ENCODE assay signal across 15 cellular contexts in the genomic region with DNA sequence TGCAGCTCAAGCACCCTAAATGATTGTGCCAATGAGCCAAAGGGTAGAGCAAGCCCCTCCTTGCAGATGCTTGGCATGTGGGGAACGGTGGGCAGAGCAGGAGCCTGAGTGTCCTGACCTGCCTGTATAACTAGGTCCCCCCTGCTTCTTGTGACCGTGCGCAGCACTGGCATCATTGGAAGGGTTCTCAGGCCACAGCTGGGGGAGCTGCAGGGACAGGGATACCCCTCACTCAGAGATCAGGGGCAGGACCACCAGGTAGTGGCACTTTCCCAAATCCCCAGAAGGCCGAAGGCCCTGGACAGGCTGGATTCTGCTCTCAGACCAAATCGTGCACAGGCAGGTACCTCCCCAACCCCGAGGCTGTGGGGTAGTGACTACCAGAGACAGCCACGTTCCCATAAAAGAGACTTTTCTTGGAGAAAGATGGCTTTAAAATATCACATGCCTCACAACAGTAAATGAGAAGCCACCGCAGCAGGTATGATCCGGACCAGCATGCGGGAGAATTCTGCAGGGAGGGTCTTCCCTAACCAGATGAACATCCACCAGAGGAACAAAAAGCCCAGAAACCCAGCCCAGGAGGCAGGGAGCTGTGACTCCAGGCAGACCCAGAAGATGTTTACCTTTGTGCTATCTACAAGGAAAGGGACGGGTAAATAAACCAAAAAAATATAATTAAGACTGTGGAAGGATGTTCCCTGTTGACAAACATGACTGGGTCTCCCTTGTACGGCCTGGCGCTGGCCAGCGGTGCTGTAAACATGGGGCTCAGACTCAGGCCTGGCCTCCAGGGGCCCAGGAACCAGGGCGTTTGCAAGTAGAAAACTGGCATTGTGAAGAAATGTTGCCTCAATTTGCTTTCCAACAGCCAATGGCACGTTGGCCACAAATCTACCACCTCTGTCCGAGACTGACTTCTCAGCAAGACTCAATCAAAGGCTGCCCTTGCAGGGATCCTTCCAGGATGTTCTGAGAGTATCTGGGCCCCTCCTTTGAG.
DNase-seq lines count a peak whose midpoint lies in the region; ATAC-seq and TF ChIP-seq lines count a peak whose summit lies in the region.
"Had no signal": no experiment of that assay in that cellular context is flagged by ENCODE, and none has a peak within 500 bp of the region (broad histone marks: within the 10 kb centered on the region; RNA-seq: fewer than 3 reads in every experiment).

No MANE protein-coding gene starts in this region.

- H3K27me3 Mint-ChIP-seq in H9 (ENCODE audit: low read depth) = no peaks in the 10 kb centered on the region
- H3K27me3 Mint-ChIP-seq in brain = peaks cover 4% of the 10 kb centered on the region
- no peaks in the 10 kb centered on the region for H3K27me3 Mint-ChIP-seq in mesothelial cell of epicardium (ENCODE audit: low read depth)
- H3K27me3 Mint-ChIP-seq in activated naive CD4-positive, alpha-beta T cell treated with anti-CD3 and anti-CD28 coated beads for 36 hours (ENCODE audit: low read depth) = no peaks in the 10 kb centered on the region

- no peak overlapping the region for H3K14ac ChIP-seq in H9 (ENCODE audit: insufficient read depth, low read length)

- H3K23me2 ChIP-seq in H9 (ENCODE audit: insufficient read length, low read depth, low read length, poor library complexity, severe bottlenecking) = no peaks in the 10 kb centered on the region

- H3T11ph ChIP-seq in H9 (ENCODE audit: low read length) = no peak overlapping the region

- H3K27ac ChIP-seq in H9 (ENCODE audit: insufficient read length, low read depth, low read length) (no peak overlapping the region), suprapubic skin (peak overlapping the region; percentile 36)
- H3K27ac ChIP-seq: KMS-11 had no signal

- H2AFZ ChIP-seq in H9 (ENCODE audit: low read length) = no peak overlapping the region
- H2AFZ ChIP-seq: GM23338 had no signal

- H3K56ac ChIP-seq in H9 (ENCODE audit: insufficient read length, low read depth, low read length) = no peak overlapping the region

- no peak overlapping the region for H3K4ac ChIP-seq in H9 (ENCODE audit: low read depth, low read length)

- no peak for ATAC-seq in HG03280 (IDR thresholded peaks at IDR 0.05; ENCODE audit: unreplicated experiment)

- no peaks in the 10 kb centered on the region for H3K79me1 ChIP-seq in H9 (ENCODE audit: insufficient read depth, low read depth, low read length, poor library complexity, severe bottlenecking)

- CTCF ChIA-PET in activated naive CD4-positive, alpha-beta T cell treated with anti-CD3 and anti-CD28 coated beads for 36 hours (lab: Charles Lee) = no interaction called here

- H3K4me1 Mint-ChIP-seq in H9 (peaks cover 7 to 14% of the 10 kb centered on the region in 2 experiments), brain (peaks cover 43% of the 10 kb centered on the region), mesothelial cell of epicardium (peaks cover 17% of the 10 kb centered on the region)
- H3K4me1 Mint-ChIP-seq in activated naive CD4-positive, alpha-beta T cell treated with anti-CD3 and anti-CD28 coated beads for 36 hours (ENCODE audit: low read depth) = peaks cover 1% of the 10 kb centered on the region

- DNase-seq in H9 (no peak), mesothelial cell of epicardium (ENCODE audit: low spot score in 2 of 2, unreplicated experiment in 2 of 2) (no peak), suprapubic skin (ENCODE audit: low spot score in 2 of 2) (peak in 1 of 2 donors; percentile 63), SW 1271 (lab: John Stamatoyannopoulos, UW) (no peak), T-helper 1 cell (no peak)
- no peak for DNase-seq in activated naive CD4-positive, alpha-beta T cell treated with anti-CD3 and anti-CD28 coated beads for 36 hours
- DNase-seq: CD4-positive, CD25-positive, alpha-beta regulatory T cell; DMS79 treated with DMSO at 0.1 percent for 48 hours; NCI-H1105 treated with DMSO at 0.1 percent for 48 hours; NCI-H187 treated with DMSO at 0.1 percent for 48 hours; NCI-H774 had no signal

- H3K4me1 ChIP-seq in H9 (ENCODE audit: insufficient read depth, low read length) (no peaks in the 10 kb centered on the region), suprapubic skin (peaks cover 13% of the 10 kb centered on the region)

- no peaks in the 10 kb centered on the region for H3K79me2 ChIP-seq in H9 (ENCODE audit: insufficient read depth, low read length)

- H3K9me3 ChIP-seq in H9 (ENCODE audit: control insufficient read depth, low read depth, low read length) (no peaks in the 10 kb centered on the region), suprapubic skin (no peaks in the 10 kb centered on the region)

- H3K9me3 Mint-ChIP-seq in H9 (no peaks in the 10 kb centered on the region; a peak in 1 of 5 replicates), brain (peaks cover 0 to 13% (median 5%) of the 10 kb centered on the region in 5 experiments), mesothelial cell of epicardium (peaks cover 4% of the 10 kb centered on the region)
- no peaks in the 10 kb centered on the region for H3K9me3 Mint-ChIP-seq in activated naive CD4-positive, alpha-beta T cell treated with anti-CD3 and anti-CD28 coated beads for 36 hours
- H3K9me3 Mint-ChIP-seq: CD4-positive, CD25-positive, alpha-beta regulatory T cell; GM23338 had no signal

- H3K27me3 ChIP-seq in H9 (ENCODE audit: insufficient read depth, low read length) (no peaks in the 10 kb centered on the region), suprapubic skin (no peaks in the 10 kb centered on the region)

- TF ChIP-seq CTCF in H9 (conservative IDR thresholded peaks at IDR 0.05) = no peak
- TF ChIP-seq CTCF in brain (conservative IDR thresholded peaks at IDR 0.05) = no peak
- no peak for TF ChIP-seq CTCF in mesothelial cell of epicardium (IDR thresholded peaks at IDR 0.05; ENCODE audit: unreplicated experiment)
- TF ChIP-seq CTCF in suprapubic skin (IDR thresholded peaks at IDR 0.05) = no peak

- H4K20me1 ChIP-seq in H9 (ENCODE audit: control insufficient read depth, insufficient read depth, insufficient read length) = no peaks in the 10 kb centered on the region

- intact Hi-C loops in activated naive CD4-positive, alpha-beta T cell treated with anti-CD3 and anti-CD28 coated beads for 36 hours (cut with micrococcal nuclease) = no loop called here

- no peak overlapping the region for H3K9ac ChIP-seq in H9 (ENCODE audit: extremely low read depth, insufficient read length, low read length)
- H3K9ac ChIP-seq: KMS-11 had no signal

- H4K91ac ChIP-seq in H9 (ENCODE audit: insufficient read length, low read depth, low read length) = no peak overlapping the region

- H2AK5ac ChIP-seq in H9 (ENCODE audit: insufficient read length, low read length) = no peak overlapping the region

- no peak overlapping the region for H2BK5ac ChIP-seq in H9 (ENCODE audit: insufficient read length, low read length)

- H3K4me3 Mint-ChIP-seq in H9 (no peak overlapping the region), brain (no peak overlapping the region), mesothelial cell of epicardium (no peak overlapping the region)
- no peak overlapping the region for H3K4me3 Mint-ChIP-seq in activated naive CD4-positive, alpha-beta T cell treated with anti-CD3 and anti-CD28 coated beads for 36 hours
- H3K4me3 Mint-ChIP-seq: CD4-positive, CD25-positive, alpha-beta regulatory T cell; GM23338 had no signal

- H3K23ac ChIP-seq in H9 (ENCODE audit: insufficient read length, low read depth, low read length) = no peak overlapping the region

- H3K4me3 ChIP-seq in suprapubic skin = no peak overlapping the region
- H3K4me3 ChIP-seq: GM23338 had no signal

- H3K27ac Mint-ChIP-seq in H9 = peak overlapping the region in 2 of 3 experiments; percentile 53 to 61; a peak in 2 of 7 replicates
- peak overlapping the region in 3 of 5 experiments; percentile 51 to 71 (median 62) for H3K27ac Mint-ChIP-seq in brain
- peak overlapping the region; percentile 89 for H3K27ac Mint-ChIP-seq in mesothelial cell of epicardium
- H3K27ac Mint-ChIP-seq in activated naive CD4-positive, alpha-beta T cell treated with anti-CD3 and anti-CD28 coated beads for 36 hours = no peak overlapping the region
- H3K27ac Mint-ChIP-seq: CD4-positive, CD25-positive, alpha-beta regulatory T cell; GM23338 had no signal

- no peak overlapping the region for H4K8ac ChIP-seq in H9 (replicated peaks; ENCODE audit: insufficient read length, low read depth, low read length)

- no CpG with 5 or more reads among the region's 17 CpGs for WGBS in H9 (ENCODE audit: extremely low coverage, insufficient read length, low lambda C conversion rate)
- 84% methylated on average over 15 of the region's 17 CpGs for WGBS in suprapubic skin

- no peak overlapping the region for H2BK20ac ChIP-seq in H9 (ENCODE audit: low read depth, low read length, poor library complexity, severe bottlenecking)

- H3K4me2 ChIP-seq in H9 (ENCODE audit: insufficient read depth, insufficient read length, low read length) = no peak overlapping the region
- H3K4me2 ChIP-seq: GM23338, KMS-11 had no signal

- TF ChIP-seq POLR2A in suprapubic skin (IDR thresholded peaks at IDR 0.05) = no peak

- H2BK15ac ChIP-seq in H9 (ENCODE audit: low read depth, low read length) = no peak overlapping the region

- H3K36me3 ChIP-seq in suprapubic skin = peaks cover 6% of the 10 kb centered on the region

- H4K5ac ChIP-seq in H9 (ENCODE audit: insufficient read length, low read depth, low read length) = no peak overlapping the region

- H3K18ac ChIP-seq in H9 (ENCODE audit: insufficient read length, low read depth, low read length) = no peak overlapping the region

- no peak overlapping the region for H2BK120ac ChIP-seq in H9 (ENCODE audit: low read depth, low read length, poor library complexity, severe bottlenecking)

- TF ChIP-seq EP300 in suprapubic skin (IDR thresholded peaks at IDR 0.05) = no peak

- H2BK12ac ChIP-seq in H9 (ENCODE audit: insufficient read length, low read depth, low read length) = no peak overlapping the region

- H3K36me3 Mint-ChIP-seq in H9 (ENCODE audit: insufficient read depth in 1 of 3, low read depth in 3 of 3) (peaks cover 0 to 2% (median 0%) of the 10 kb centered on the region in 3 experiments; a peak in 1 of 7 replicates), brain (peaks cover 39% of the 10 kb centered on the region), mesothelial cell of epicardium (peaks cover 57% of the 10 kb centered on the region)
- no peaks in the 10 kb centered on the region for H3K36me3 Mint-ChIP-seq in activated naive CD4-positive, alpha-beta T cell treated with anti-CD3 and anti-CD28 coated beads for 36 hours (ENCODE audit: low read depth)
- H3K36me3 Mint-ChIP-seq: CD4-positive, CD25-positive, alpha-beta regulatory T cell had no signal
